8 cellular contexts compared by ENCODE assay signal in the genomic region with DNA sequence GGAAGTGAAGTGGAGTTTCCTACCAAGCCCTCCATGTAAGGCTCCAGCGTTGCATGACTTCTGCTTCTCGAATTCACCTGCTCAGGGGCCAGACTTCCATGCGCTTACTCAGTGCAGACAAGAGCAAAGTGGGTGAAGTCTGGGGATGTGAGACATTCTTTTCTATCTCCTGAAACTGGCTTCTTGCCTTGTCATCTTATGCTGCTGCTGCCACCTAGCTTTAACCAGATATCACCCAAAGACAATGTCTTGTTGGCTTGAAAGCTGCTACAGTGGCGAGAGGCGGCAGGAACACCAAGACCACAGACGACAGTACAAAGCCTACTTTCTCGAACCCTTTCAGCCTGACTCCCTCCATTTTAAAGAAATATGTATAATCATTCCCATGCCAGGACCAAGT.
DNase-seq lines count a peak whose midpoint lies in the region; ATAC-seq and TF ChIP-seq lines count a peak whose summit lies in the region.

No MANE protein-coding gene starts in this region.

- H4K5ac ChIP-seq in mesendoderm (ENCODE audit: low read length): no peak overlapping the region

- H3K4me2 ChIP-seq in mesendoderm (ENCODE audit: low read length): no peak overlapping the region

- no peak overlapping the region for H3K9ac ChIP-seq in mesendoderm (ENCODE audit: low read length)

- H3K27ac ChIP-seq in VCaP (no peak overlapping the region), mesendoderm (ENCODE audit: low read depth, low read length) (no peak overlapping the region)

- no peak overlapping the region for H3K18ac ChIP-seq in mesendoderm (ENCODE audit: low read length)

- H3K56ac ChIP-seq in mesendoderm (ENCODE audit: low read length): no peak overlapping the region

- no peak overlapping the region for H3K4ac ChIP-seq in mesendoderm (ENCODE audit: low read depth, low read length)

- no peak overlapping the region for H4K8ac ChIP-seq in mesendoderm (ENCODE audit: low read depth, low read length)

- H2BK5ac ChIP-seq in mesendoderm (ENCODE audit: low read length): no peak overlapping the region

- TF ChIP-seq CTCF in GM10266 (IDR thresholded peaks at IDR 0.05; ENCODE audit: control insufficient read depth, insufficient read depth, low read depth, missing control alignments) (no peak), VCaP (conservative IDR thresholded peaks at IDR 0.05) (peak; percentile 58)

- no peaks in the 10 kb centered on the region for H3K79me2 ChIP-seq in mesendoderm (ENCODE audit: control insufficient read depth, insufficient read depth, low read length)

- no peaks in the 10 kb centered on the region for H3K36me3 ChIP-seq in mesendoderm (ENCODE audit: control insufficient read depth, insufficient read depth, low read length)

- no peak overlapping the region for H3K23ac ChIP-seq in mesendoderm (ENCODE audit: low read length)

- H2AK5ac ChIP-seq in mesendoderm (ENCODE audit: low read length): no peak overlapping the region

- WGBS in mesendoderm (ENCODE audit: extremely low coverage, insufficient coverage, low lambda C conversion rate): no CpG with 5 or more reads among the region's 7 CpGs

- no peaks in the 10 kb centered on the region for H3K27me3 ChIP-seq in mesendoderm (ENCODE audit: insufficient read depth, low read length, poor library complexity)

- H3K79me1 ChIP-seq in mesendoderm (ENCODE audit: low read length): no peaks in the 10 kb centered on the region

- no peak overlapping the region for H3K4me3 ChIP-seq in Jurkat, Clone E6-1 (ENCODE audit: low read length)
- H3K4me3 ChIP-seq in mesendoderm (ENCODE audit: low read length): no peak overlapping the region

- DNase-seq in GM10266 (ENCODE audit: extremely low spot score) (peak; percentile 14), mesendoderm (peak; percentile 81), retina (no peak), HK-2 (ENCODE audit: unreplicated experiment) (no peak)
- peak; percentile 2 for DNase-seq in Jurkat, Clone E6-1 (ENCODE audit: low read depth, low spot score)
- DNase-seq in activated T-cell treated with anti-CD3 and anti-CD28 coated beads, Interleukin-2, amount 50 U/mL, for 48 hours: no peak

- H2BK120ac ChIP-seq in mesendoderm (ENCODE audit: low read depth, low read length): no peak overlapping the region

- ATAC-seq in GM21576 (IDR thresholded peaks at IDR 0.05; ENCODE audit: unreplicated experiment): no peak

- H3K4me1 ChIP-seq in mesendoderm (ENCODE audit: control insufficient read depth, low read depth, low read length): no peaks in the 10 kb centered on the region

- H2BK15ac ChIP-seq in mesendoderm (replicated peaks; ENCODE audit: low read depth): no peak overlapping the region

Comparison
In these comparisons a context has a peak if more than half of its experiments do, and no peak if none do; other contexts are left out.
1. DNase-seq: peak in GM10266 (single experiment), Jurkat, Clone E6-1 (single experiment) and mesendoderm (single experiment); none in retina (single experiment), activated T-cell treated with anti-CD3 and anti-CD28 coated beads, Interleukin-2, amount 50 U/mL, for 48 hours (0 of 2) and HK-2 (single experiment).